1 cellular context compared by ENCODE assay signal in genomic region chr14:104865069-104865630, GRCh38.
TF ChIP-seq lines count a peak whose summit lies in the region.

Gene CEP170B, plus strand, starts transcription at chr14:104865268. Its CDS starts 3,183 bp downstream, at chr14:104868451.

TF ChIP-seq in HepG2, 621 proteins besides CTCF, POLR2A, EP300 and RAD21 (continued from another document):
- TF ChIP-seq PBX3 (CRISPR knock-in tag; IDR thresholded peaks at IDR 0.05; ENCODE audit: borderline replicate concordance) (no peak), ZNF781 (CRISPR knock-in tag; IDR thresholded peaks at IDR 0.05; ENCODE audit: borderline replicate concordance, not compliant biosample characterization) (no peak), MTA1 (CRISPR knock-in tag; IDR thresholded peaks at IDR 0.05; ENCODE audit: borderline replicate concordance) (no peak), CSRNP2 (CRISPR knock-in tag; conservative IDR thresholded peaks at IDR 0.05; ENCODE audit: low read depth) (no peak), ATF7-NPFF (CRISPR knock-in tag; IDR thresholded peaks at IDR 0.05; ENCODE audit: low read depth) (peak; percentile 25; the same call in 1 of the 2 replicates), SMAD1 (CRISPR knock-in tag; IDR thresholded peaks at IDR 0.05; ENCODE audit: borderline replicate concordance, low read depth) (no peak), ZNF101 (CRISPR knock-in tag; IDR thresholded peaks at IDR 0.05; ENCODE audit: borderline replicate concordance, low read depth) (no peak), ZNF790 (CRISPR knock-in tag; IDR thresholded peaks at IDR 0.05; ENCODE audit: borderline replicate concordance) (no peak), ZNF232 (CRISPR knock-in tag; IDR thresholded peaks at IDR 0.05; ENCODE audit: borderline replicate concordance) (no peak), ZNF747 (CRISPR knock-in tag; IDR thresholded peaks at IDR 0.05; ENCODE audit: borderline replicate concordance) (no peak), GABPA (IDR thresholded peaks at IDR 0.05; ENCODE audit: low read depth, low read length) (peak; percentile 4), GABPA (CRISPR knock-in tag; IDR thresholded peaks at IDR 0.05; ENCODE audit: low read depth) (no peak), SRF (IDR thresholded peaks at IDR 0.05; ENCODE audit: low read depth, low read length) (no peak), LBX2 (CRISPR knock-in tag; IDR thresholded peaks at IDR 0.05; ENCODE audit: borderline replicate concordance) (no peak), TOE1 (CRISPR knock-in tag; IDR thresholded peaks at IDR 0.05) (no peak), ZSCAN12 (CRISPR knock-in tag; IDR thresholded peaks at IDR 0.05) (no peak), MLLT10 (CRISPR knock-in tag; IDR thresholded peaks at IDR 0.05) (no peak), ZNF549 (CRISPR knock-in tag; IDR thresholded peaks at IDR 0.05) (no peak), ZNF607 (CRISPR knock-in tag; IDR thresholded peaks at IDR 0.05; ENCODE audit: borderline replicate concordance) (no peak), DR1 (CRISPR knock-in tag; IDR thresholded peaks at IDR 0.05) (peak; percentile 14; the same call in 1 of the 2 replicates), NKX3-1 (CRISPR knock-in tag; IDR thresholded peaks at IDR 0.05) (no peak), KDM2A (CRISPR knock-in tag; IDR thresholded peaks at IDR 0.05; ENCODE audit: borderline replicate concordance, low read depth) (no peak), FOXK2 (IDR thresholded peaks at IDR 0.05) (no peak)
- TF ChIP-seq, protein P1, sequence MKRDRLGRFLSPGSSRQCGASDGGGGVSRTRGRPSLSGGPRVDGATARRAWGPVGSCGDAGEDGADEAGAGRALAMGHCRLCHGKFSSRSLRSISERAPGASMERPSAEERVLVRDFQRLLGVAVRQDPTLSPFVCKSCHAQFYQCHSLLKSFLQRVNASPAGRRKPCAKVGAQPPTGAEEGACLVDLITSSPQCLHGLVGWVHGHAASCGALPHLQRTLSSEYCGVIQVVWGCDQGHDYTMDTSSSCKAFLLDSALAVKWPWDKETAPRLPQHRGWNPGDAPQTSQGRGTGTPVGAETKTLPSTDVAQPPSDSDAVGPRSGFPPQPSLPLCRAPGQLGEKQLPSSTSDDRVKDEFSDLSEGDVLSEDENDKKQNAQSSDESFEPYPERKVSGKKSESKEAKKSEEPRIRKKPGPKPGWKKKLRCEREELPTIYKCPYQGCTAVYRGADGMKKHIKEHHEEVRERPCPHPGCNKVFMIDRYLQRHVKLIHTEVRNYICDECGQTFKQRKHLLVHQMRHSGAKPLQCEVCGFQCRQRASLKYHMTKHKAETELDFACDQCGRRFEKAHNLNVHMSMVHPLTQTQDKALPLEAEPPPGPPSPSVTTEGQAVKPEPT (CRISPR knock-in tag; IDR thresholded peaks at IDR 0.05; ENCODE audit: low read depth): no peak
- TF ChIP-seq, protein P2, sequence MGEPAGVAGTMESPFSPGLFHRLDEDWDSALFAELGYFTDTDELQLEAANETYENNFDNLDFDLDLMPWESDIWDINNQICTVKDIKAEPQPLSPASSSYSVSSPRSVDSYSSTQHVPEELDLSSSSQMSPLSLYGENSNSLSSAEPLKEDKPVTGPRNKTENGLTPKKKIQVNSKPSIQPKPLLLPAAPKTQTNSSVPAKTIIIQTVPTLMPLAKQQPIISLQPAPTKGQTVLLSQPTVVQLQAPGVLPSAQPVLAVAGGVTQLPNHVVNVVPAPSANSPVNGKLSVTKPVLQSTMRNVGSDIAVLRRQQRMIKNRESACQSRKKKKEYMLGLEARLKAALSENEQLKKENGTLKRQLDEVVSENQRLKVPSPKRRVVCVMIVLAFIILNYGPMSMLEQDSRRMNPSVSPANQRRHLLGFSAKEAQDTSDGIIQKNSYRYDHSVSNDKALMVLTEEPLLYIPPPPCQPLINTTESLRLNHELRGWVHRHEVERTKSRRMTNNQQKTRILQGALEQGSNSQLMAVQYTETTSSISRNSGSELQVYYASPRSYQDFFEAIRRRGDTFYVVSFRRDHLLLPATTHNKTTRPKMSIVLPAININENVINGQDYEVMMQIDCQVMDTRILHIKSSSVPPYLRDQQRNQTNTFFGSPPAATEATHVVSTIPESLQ (CRISPR knock-in tag; conservative IDR thresholded peaks at IDR 0.05): no peak
- TF ChIP-seq, protein P3, sequence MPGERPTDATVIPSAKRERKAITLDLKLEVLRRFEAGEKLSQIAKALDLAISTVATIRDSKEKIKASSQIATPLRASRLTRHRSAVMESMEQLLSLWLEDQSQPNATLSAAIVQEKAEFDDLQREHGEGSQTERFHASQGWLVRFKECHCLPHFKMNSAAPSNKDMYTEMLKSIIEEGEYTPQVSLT (CRISPR knock-in tag; IDR thresholded peaks at IDR 0.05; ENCODE audit: borderline replicate concordance, low read depth): no peak
- TF ChIP-seq, protein P4, sequence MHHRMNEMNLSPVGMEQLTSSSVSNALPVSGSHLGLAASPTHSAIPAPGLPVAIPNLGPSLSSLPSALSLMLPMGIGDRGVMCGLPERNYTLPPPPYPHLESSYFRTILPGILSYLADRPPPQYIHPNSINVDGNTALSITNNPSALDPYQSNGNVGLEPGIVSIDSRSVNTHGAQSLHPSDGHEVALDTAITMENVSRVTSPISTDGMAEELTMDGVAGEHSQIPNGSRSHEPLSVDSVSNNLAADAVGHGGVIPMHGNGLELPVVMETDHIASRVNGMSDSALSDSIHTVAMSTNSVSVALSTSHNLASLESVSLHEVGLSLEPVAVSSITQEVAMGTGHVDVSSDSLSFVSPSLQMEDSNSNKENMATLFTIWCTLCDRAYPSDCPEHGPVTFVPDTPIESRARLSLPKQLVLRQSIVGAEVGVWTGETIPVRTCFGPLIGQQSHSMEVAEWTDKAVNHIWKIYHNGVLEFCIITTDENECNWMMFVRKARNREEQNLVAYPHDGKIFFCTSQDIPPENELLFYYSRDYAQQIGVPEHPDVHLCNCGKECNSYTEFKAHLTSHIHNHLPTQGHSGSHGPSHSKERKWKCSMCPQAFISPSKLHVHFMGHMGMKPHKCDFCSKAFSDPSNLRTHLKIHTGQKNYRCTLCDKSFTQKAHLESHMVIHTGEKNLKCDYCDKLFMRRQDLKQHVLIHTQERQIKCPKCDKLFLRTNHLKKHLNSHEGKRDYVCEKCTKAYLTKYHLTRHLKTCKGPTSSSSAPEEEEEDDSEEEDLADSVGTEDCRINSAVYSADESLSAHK (CRISPR knock-in tag; IDR thresholded peaks at IDR 0.05; ENCODE audit: borderline replicate concordance): no peak
